ENCODE assay signal across 8 cellular contexts in the genomic region with DNA sequence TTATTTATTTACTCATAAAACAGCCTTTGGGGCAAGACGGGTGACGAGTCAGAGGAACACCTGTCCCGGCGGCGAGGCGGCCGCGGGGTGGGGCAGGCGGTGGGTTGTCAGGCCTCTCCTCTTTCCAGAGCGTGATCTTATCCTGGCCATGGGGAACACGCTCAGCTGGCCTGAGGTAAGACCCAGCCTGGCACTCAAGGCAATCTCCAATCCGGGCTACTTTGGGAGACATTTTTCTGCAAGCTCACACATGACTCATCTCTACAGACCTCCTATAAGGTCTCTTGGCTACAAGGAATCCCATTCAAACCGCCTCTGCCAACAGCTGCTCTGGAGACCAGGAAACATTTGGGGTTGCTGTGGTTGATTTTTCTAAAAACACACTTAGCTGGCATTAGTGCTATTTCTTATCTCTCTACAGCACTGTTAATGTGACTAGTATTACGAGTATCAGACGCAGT. TPM values are rescaled to one million over a fixed set of nuclear protein-coding genes. Genes with fewer than 3 reads are reported as not detected.
DNase-seq lines count a peak whose midpoint lies in the region; ATAC-seq and TF ChIP-seq lines count a peak whose summit lies in the region.

No MANE protein-coding gene starts in this region.

- no peaks in the 10 kb centered on the region for H3K27me3 ChIP-seq in MG63
- H3K27me3 ChIP-seq in neutrophil = no peaks in the 10 kb centered on the region

- H3K27me3 Mint-ChIP-seq in activated CD4-positive, alpha-beta T cell treated with anti-CD3 and anti-CD28 coated beads, Interleukin-2, amount 10 ng/mL, durations not matched to agents 24 days and 14 days = no peaks in the 10 kb centered on the region

- ATAC-seq in GM18511 (IDR thresholded peaks at IDR 0.05; ENCODE audit: unreplicated experiment) (no peak), HG02870 (IDR thresholded peaks at IDR 0.05; ENCODE audit: unreplicated experiment) (no peak)

- intact Hi-C loops in activated CD4-positive, alpha-beta T cell treated with anti-CD3 and anti-CD28 coated beads, Interleukin-2, amount 10 ng/mL, durations not matched to agents 24 days and 14 days (cut with micrococcal nuclease) = loop anchor here (5.0 to 10.0 kb wide), 2 partner anchors 336 to 459 kb away; a partner anchor contains a TSS

- no peaks in the 10 kb centered on the region for H3K9me3 Mint-ChIP-seq in activated CD4-positive, alpha-beta T cell treated with anti-CD3 and anti-CD28 coated beads, Interleukin-2, amount 10 ng/mL, durations not matched to agents 24 days and 14 days

- H3K36me3 ChIP-seq in MG63 (0 out of 2 replicates have a peak, but pooled peaks cover 7% of the 10 kb centered on the region), neutrophil (no peaks in the 10 kb centered on the region)

- peaks cover 38% of the 10 kb centered on the region for H3K36me3 Mint-ChIP-seq in activated CD4-positive, alpha-beta T cell treated with anti-CD3 and anti-CD28 coated beads, Interleukin-2, amount 10 ng/mL, durations not matched to agents 24 days and 14 days (ENCODE audit: low read depth)

- DNase-seq in DMS79 (lab: John Stamatoyannopoulos, UW) (peak; percentile 88), MG63 (peak; percentile 92), epithelial cell of proximal tubule (ENCODE audit: low read depth) (peak; percentile 94), nucleus accumbens (lab: John Stamatoyannopoulos, UW) (no peak)
- DNase-seq in activated CD4-positive, alpha-beta T cell treated with anti-CD3 and anti-CD28 coated beads, Interleukin-2, amount 10 ng/mL, durations not matched to agents 24 days and 14 days = peak; percentile 80

- H3K4me3 ChIP-seq in MG63 = no peak overlapping the region
- H3K4me3 ChIP-seq in epithelial cell of proximal tubule (ENCODE audit: low read depth, low read length) = peak overlapping the region; percentile 22
- H3K4me3 ChIP-seq in neutrophil (ENCODE audit: low read depth in 1 of 2, low read length in 1 of 2) = peak overlapping the region in 1 of 2 experiments; percentile 46

- TF ChIP-seq CTCF in epithelial cell of proximal tubule (conservative IDR thresholded peaks at IDR 0.05; ENCODE audit: low read depth, low read length) = no peak
- no peak for TF ChIP-seq CTCF in neutrophil (IDR thresholded peaks at IDR 0.05)

- peak overlapping the region; percentile 79 for H3K27ac ChIP-seq in neutrophil

- peaks cover 60 to 83% of the 10 kb centered on the region in 2 experiments for H3K4me1 ChIP-seq in neutrophil (ENCODE audit: control insufficient read depth in 1 of 2, insufficient read depth in 1 of 2, low read depth in 1 of 2, low read length in 1 of 2)

- H3K4me1 Mint-ChIP-seq in activated CD4-positive, alpha-beta T cell treated with anti-CD3 and anti-CD28 coated beads, Interleukin-2, amount 10 ng/mL, durations not matched to agents 24 days and 14 days = peaks cover 78% of the 10 kb centered on the region

- H3K27ac Mint-ChIP-seq in activated CD4-positive, alpha-beta T cell treated with anti-CD3 and anti-CD28 coated beads, Interleukin-2, amount 10 ng/mL, durations not matched to agents 24 days and 14 days = peak overlapping the region; percentile 93

- H3K9me3 ChIP-seq in MG63 (no peaks in the 10 kb centered on the region), neutrophil (no peaks in the 10 kb centered on the region)

- peak overlapping the region; percentile 79 for H3K4me3 Mint-ChIP-seq in activated CD4-positive, alpha-beta T cell treated with anti-CD3 and anti-CD28 coated beads, Interleukin-2, amount 10 ng/mL, durations not matched to agents 24 days and 14 days

RNA-seq across cellular contexts. Expression of a gene that starts 6.2 kb away (rescaled TPM):
- total RNA-seq in MG63 (2014; rRNA removed; shearing (Covaris generic); ENCODE audit: low replicate concordance) = 19.0 and 31.3 TPM in 2 replicates
- 150 and 153 TPM in 2 replicates for total RNA-seq in activated CD4-positive, alpha-beta T cell treated with anti-CD3 and anti-CD28 coated beads, Interleukin-2, amount 10 ng/mL, durations not matched to agents 24 days and 14 days
- 34.8 and 38.1 TPM in 2 replicates for total RNA-seq in epithelial cell of proximal tubule

Comparison
In these comparisons a context has a peak if more than half of its experiments do, and no peak if none do; other contexts are left out.
1. DNase-seq: peak in DMS79 (single experiment), MG63 (single experiment), activated CD4-positive, alpha-beta T cell treated with anti-CD3 and anti-CD28 coated beads, Interleukin-2, amount 10 ng/mL, durations not matched to agents 24 days and 14 days (single experiment) and epithelial cell of proximal tubule (single experiment); none in nucleus accumbens (0 of 56).